18 cellular contexts compared by ENCODE assay signal in the genomic region with DNA sequence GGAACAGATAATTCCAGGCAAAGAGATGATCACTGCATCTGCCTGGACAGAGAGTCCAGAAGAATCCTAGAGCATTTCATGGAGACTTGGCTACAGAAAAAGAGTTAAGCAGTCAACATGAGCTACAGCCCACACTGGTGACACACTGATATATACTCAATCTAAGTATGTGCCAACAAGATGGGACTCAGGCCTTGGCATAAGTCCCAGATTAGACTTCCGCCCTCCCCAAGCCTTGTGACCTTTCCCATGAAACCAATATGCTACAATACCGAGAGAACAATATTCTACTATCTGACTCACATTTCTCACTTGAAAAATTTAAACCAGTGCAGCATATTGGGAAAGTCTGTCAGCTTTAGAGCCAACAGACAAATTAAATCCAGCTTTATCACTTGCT.
DNase-seq lines count a peak whose midpoint lies in the region; TF ChIP-seq lines count a peak whose summit lies in the region.
"Had no signal": no experiment of that assay in that cellular context is flagged by ENCODE, and none has a peak within 500 bp of the region (broad histone marks: within the 10 kb centered on the region; RNA-seq: fewer than 3 reads in every experiment).

No MANE protein-coding gene starts in this region.

- H3K36me3 ChIP-seq in uterus: no peaks in the 10 kb centered on the region
- H3K36me3 ChIP-seq: Peyer's patch had no signal

- H3K27ac ChIP-seq in uterus: no peak overlapping the region
- H3K27ac ChIP-seq: Peyer's patch had no signal

- peak; percentile 28 for DNase-seq in A172 (ENCODE audit: low spot score)
- DNase-seq in LHCN-M2 (ENCODE audit: low read depth): peak; percentile 76
- peak; percentile 20 for DNase-seq in brain pericyte (ENCODE audit: low read depth, low spot score)
- peak; percentile 0 to 12 for DNase-seq in foreskin fibroblast
- DNase-seq in uterus: no peak
- no peak for DNase-seq in NCI-H2171 treated with DMSO at 0.1 percent for 48 hours (lab: John Stamatoyannopoulos, UW)
- no peak for DNase-seq in AML-193 (lab: John Stamatoyannopoulos, UW)
- DNase-seq in activated CD4-positive, CD25-positive, alpha-beta regulatory T cell (lab: John Stamatoyannopoulos, UW): no peak
- DNase-seq: 8988T, Caco-2, H9, NCI-H1105, NCI-H1694 treated with DMSO at 0.1 percent for 48 hours, NCI-H446 treated with DMSO at 0.1 percent for 48 hours, NCI-H748 treated with DMSO at 0.1 percent for 48 hours, Peyer's patch, SHP77 treated with DMSO at 0.1 percent for 48 hours had no signal

- no peaks in the 10 kb centered on the region for H3K4me1 ChIP-seq in uterus
- H3K4me1 ChIP-seq: Caco-2, Peyer's patch had no signal

- H3K9me3 ChIP-seq in uterus: no peaks in the 10 kb centered on the region
- H3K9me3 ChIP-seq: Caco-2, Peyer's patch had no signal

- H3K4me3 ChIP-seq in foreskin fibroblast (ENCODE audit: low read depth in 1 of 2, low read length in 2 of 2) (no peak overlapping the region), uterus (no peak overlapping the region)
- H3K4me3 ChIP-seq: K562, Peyer's patch had no signal

- H3K27me3 ChIP-seq in uterus: no peaks in the 10 kb centered on the region
- H3K27me3 ChIP-seq: Peyer's patch had no signal

- intact Hi-C loops in uterus (cut with DNase I; ENCODE audit: low total_unique reads): no loop called here

- TF ChIP-seq CTCF in foreskin fibroblast (IDR thresholded peaks at IDR 0.05; ENCODE audit: low read depth, low read length): no peak
- TF ChIP-seq CTCF in uterus (IDR thresholded peaks at IDR 0.05): no peak

- no peak for TF ChIP-seq POLR2A in uterus (IDR thresholded peaks at IDR 0.05)

Comparison
In these comparisons a context has a peak if more than half of its experiments do, and no peak if none do; other contexts are left out.
1. DNase-seq: peak in A172 (single experiment), LHCN-M2 (single experiment), brain pericyte (single experiment) and foreskin fibroblast (2 of 2); none in uterus (0 of 2), NCI-H2171 treated with DMSO at 0.1 percent for 48 hours (single experiment), AML-193 (0 of 2) and activated CD4-positive, CD25-positive, alpha-beta regulatory T cell (0 of 4).